In the genomic region with DNA sequence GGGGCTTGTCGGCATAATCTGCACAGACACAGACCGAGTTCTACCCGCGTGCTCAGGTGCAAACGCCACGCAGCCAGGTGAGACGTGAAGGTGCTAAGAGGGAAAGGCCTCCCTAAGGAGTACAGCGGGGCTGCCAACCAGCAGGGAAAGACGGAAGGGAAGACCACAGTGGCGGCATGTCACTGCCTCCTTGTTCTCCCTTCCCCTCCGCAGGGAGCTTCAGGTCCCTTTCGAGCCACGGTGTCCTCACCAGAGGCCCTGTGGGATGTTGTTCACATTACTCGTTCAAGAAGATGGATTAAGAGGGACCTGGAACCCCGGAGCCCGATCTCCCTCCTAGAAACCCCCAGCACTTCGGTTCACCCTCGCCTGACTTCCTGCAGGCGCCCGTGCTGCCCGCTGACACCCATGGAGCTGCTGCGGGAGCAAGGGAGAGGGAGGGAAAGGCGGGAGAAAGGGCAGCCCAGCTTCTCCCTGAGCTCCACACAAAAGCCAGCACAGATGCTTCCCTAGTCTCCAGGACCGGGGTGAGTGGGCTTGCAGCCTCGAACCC, we compare ENCODE assay signal across 8 cellular contexts. TPM values are rescaled to one million over a fixed set of nuclear protein-coding genes. Genes with fewer than 3 reads are reported as not detected.
DNase-seq lines count a peak whose midpoint lies in the region; ATAC-seq and TF ChIP-seq lines count a peak whose summit lies in the region.

No MANE protein-coding gene starts in this region.

- peak; percentile 46 for DNase-seq in EH (ENCODE audit: low read depth)
- no peak for DNase-seq in H7
- no peak for DNase-seq in Panc1 (ENCODE audit: low read depth, low spot score)
- no peak for DNase-seq in effector memory CD4-positive, alpha-beta T cell
- peak; percentile 12 for DNase-seq in midbrain (lab: John Stamatoyannopoulos, UW)
- DNase-seq in NCI-H446 treated with DMSO at 0.1 percent for 48 hours (lab: John Stamatoyannopoulos, UW), result no peak
- DNase-seq in stimulated activated naive CD4-positive, alpha-beta T cell treated with Interleukin-2 at 50 U/mL for 16 hours (lab: John Stamatoyannopoulos, UW), result no peak

- no TSS peak for BruUV-seq in Panc1 (replicated peaks; lab: Mats Ljungman, UMichigan)

- intact Hi-C loops in Panc1 (cut with micrococcal nuclease; ENCODE audit: unreplicated experiment), result no loop called here

- H3K27ac ChIP-seq in Panc1 (ENCODE audit: low read length), result peak overlapping the region; percentile 94
- H3K27ac ChIP-seq in effector memory CD4-positive, alpha-beta T cell (ENCODE audit: insufficient read depth, low read length, poor library complexity, severe bottlenecking), result peak overlapping the region; percentile 90
- H3K27ac ChIP-seq in urinary bladder (ENCODE audit: low read depth), result peak overlapping the region; percentile 69

- H3K4me1 ChIP-seq in Panc1 (ENCODE audit: control insufficient read depth, insufficient read depth, low read length) (peaks cover 23% of the 10 kb centered on the region), urinary bladder (ENCODE audit: insufficient read depth) (no peaks in the 10 kb centered on the region)
- peaks cover 20% of the 10 kb centered on the region for H3K4me1 ChIP-seq in effector memory CD4-positive, alpha-beta T cell (ENCODE audit: control insufficient read depth, insufficient read depth, low read length, poor library complexity, severe bottlenecking)

- whole genome bisulfite sequencing in urinary bladder, result 12% methylated on average over 25 of the region's 25 CpGs

- no peaks in the 10 kb centered on the region for H3K9me3 ChIP-seq in Panc1 (ENCODE audit: control insufficient read depth, insufficient read depth, low read depth, low read length)
- no peaks in the 10 kb centered on the region for H3K9me3 ChIP-seq in effector memory CD4-positive, alpha-beta T cell (ENCODE audit: control insufficient read depth, low read length)

- in situ Hi-C loops in Panc1 (cut with HindIII; ENCODE audit: low pct_unique_long_range_greater_than_20kb, low sequenced_read_pairs), result no loop called here

- H3K36me3 ChIP-seq in H7 (replicated peaks; ENCODE audit: control insufficient read depth, insufficient read depth, low read length) (peaks cover 50% of the 10 kb centered on the region), Panc1 (ENCODE audit: control insufficient read depth, insufficient read depth, low read length) (peaks cover 31% of the 10 kb centered on the region), urinary bladder (ENCODE audit: insufficient read depth) (peaks cover 4% of the 10 kb centered on the region)
- peaks cover 24% of the 10 kb centered on the region for H3K36me3 ChIP-seq in effector memory CD4-positive, alpha-beta T cell (ENCODE audit: control insufficient read depth, insufficient read depth, low read length)

- no peak for TF ChIP-seq CTCF in Panc1 (IDR thresholded peaks at IDR 0.05)

- no peaks in the 10 kb centered on the region for H3K27me3 ChIP-seq in H7 (ENCODE audit: control insufficient read depth, insufficient read depth, low read length)
- H3K27me3 ChIP-seq in Panc1 (ENCODE audit: control insufficient read depth, insufficient read depth, low read length), result no peaks in the 10 kb centered on the region
- H3K27me3 ChIP-seq in effector memory CD4-positive, alpha-beta T cell (replicated peaks; ENCODE audit: control insufficient read depth, insufficient read depth, low read length, poor library complexity, severe bottlenecking), result no peaks in the 10 kb centered on the region

- H3K4me3 ChIP-seq in H7 (ENCODE audit: insufficient read depth, low read depth, low read length), result peak overlapping the region; percentile 92
- H3K4me3 ChIP-seq in Panc1 (ENCODE audit: low read depth in 2 of 2, low read length in 2 of 2), result peak overlapping the region; percentile 86 to 94
- peak overlapping the region; percentile 82 for H3K4me3 ChIP-seq in effector memory CD4-positive, alpha-beta T cell (ENCODE audit: insufficient read depth, low read depth, low read length, poor library complexity, severe bottlenecking)
- peak overlapping the region; percentile 85 for H3K4me3 ChIP-seq in urinary bladder (ENCODE audit: low read depth, low read length)

- ATAC-seq in Panc1, result peak; percentile 17

- POLR2A ChIA-PET in Panc1 (lab: Charles Lee), result no interaction called here

- CTCF ChIA-PET in Panc1 (lab: Charles Lee), result no interaction called here

RNA-seq across cellular contexts. Expression of gene BRD9, which starts 0.7 kb away (rescaled TPM):
- total RNA-seq in H7 (2014; rRNA removed; shearing (Covaris generic)), result 32.1 and 39.3 TPM in 2 replicates
- total RNA-seq in Panc1 (2021; ENCODE audit: unreplicated experiment) (64.3 TPM), urinary bladder (27.8 TPM)
- 61.7 TPM for polyA plus RNA-seq in Panc1 (2012; ENCODE audit: insufficient read length)
- 27.6 TPM for polyA plus RNA-seq in urinary bladder

RNA-seq across cellular contexts. Expression of gene TRIP13, which starts 0.8 kb away (rescaled TPM):
- 60.3 and 63.0 TPM in 2 replicates for total RNA-seq in H7 (2014; rRNA removed; shearing (Covaris generic))
- total RNA-seq in Panc1 (2021; ENCODE audit: unreplicated experiment), result 45.9 TPM
- 22.9 TPM for polyA plus RNA-seq in Panc1 (2012; ENCODE audit: insufficient read length)
- 8.7 TPM for total RNA-seq in urinary bladder
- polyA plus RNA-seq in urinary bladder, result 1.6 TPM

RNA-seq across cellular contexts. Expression of gene ZDHHC11, which starts 41.1 kb away (rescaled TPM):
- total RNA-seq in H7 (2014; rRNA removed; shearing (Covaris generic)), result 5.2 and 7.7 TPM in 2 replicates
- 3.0 TPM for total RNA-seq in Panc1 (2021; ENCODE audit: unreplicated experiment)
- 2.4 TPM for polyA plus RNA-seq in Panc1 (2012; ENCODE audit: insufficient read length)
- total RNA-seq in urinary bladder, result 9.3 TPM
- polyA plus RNA-seq in urinary bladder, result 5.9 TPM

Comparison
In these comparisons a context has a peak if more than half of its experiments do, and no peak if none do; other contexts are left out.
1. DNase-seq: peak in EH (single experiment) and midbrain (single experiment); none in H7 (single experiment), Panc1 (single experiment), effector memory CD4-positive, alpha-beta T cell (0 of 3), NCI-H446 treated with DMSO at 0.1 percent for 48 hours (single experiment) and stimulated activated naive CD4-positive, alpha-beta T cell treated with Interleukin-2 at 50 U/mL for 16 hours (single experiment).
2. Peak in every context shown above with its lines, with median percentiles within 50 percentile points of each other: H3K4me3 ChIP-seq and H3K27ac ChIP-seq.